9 cellular contexts compared by ENCODE assay signal in the genomic region with DNA sequence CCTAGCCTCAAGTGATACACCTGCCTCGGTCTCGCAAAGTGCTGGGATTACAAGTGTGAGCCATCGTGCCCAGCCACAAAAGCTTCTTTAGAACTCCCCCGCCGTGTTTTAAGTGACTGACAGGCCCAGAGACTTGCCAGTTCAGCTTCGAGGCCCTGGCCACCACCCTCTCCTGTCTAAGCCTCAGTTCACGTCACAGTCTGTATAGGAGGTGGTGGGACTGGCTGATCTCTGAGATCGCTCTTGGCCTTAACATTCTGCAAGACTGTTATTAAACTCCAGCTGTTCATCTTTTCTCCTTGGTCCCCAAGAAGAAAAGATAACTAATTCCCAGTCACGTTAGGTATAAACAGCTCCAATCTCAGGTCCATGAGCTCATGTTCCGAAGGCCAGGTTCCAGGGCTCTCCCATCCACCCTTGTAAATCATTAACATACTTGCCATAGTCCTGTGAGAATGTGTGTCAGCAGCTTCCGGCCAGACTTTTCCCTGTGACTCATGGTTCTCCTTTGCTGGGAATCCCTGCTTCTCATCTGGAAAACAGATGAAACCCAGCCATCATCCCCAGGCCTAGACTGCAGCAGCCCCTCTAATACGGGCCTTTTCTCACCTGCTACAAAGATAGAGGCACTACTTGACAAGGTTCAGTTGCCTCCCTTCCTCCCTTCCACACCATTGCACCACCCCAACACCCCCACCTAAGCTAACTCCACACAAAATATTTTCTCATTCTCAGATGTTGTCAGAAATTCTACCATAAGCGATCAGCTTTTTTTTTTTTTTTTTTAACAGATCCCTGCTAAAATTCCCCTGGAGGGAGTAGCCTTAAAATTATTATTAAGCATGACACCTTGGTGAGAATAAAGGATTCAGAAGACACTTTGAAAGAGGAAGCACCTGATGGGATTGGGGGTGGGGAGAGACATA. TPM values are rescaled to one million over a fixed set of nuclear protein-coding genes. Genes with fewer than 3 reads are reported as not detected.
DNase-seq lines count a peak whose midpoint lies in the region; ATAC-seq and TF ChIP-seq lines count a peak whose summit lies in the region.
"Had no signal": no experiment of that assay in that cellular context is flagged by ENCODE, and none has a peak within 500 bp of the region (broad histone marks: within the 10 kb centered on the region; RNA-seq: fewer than 3 reads in every experiment).

No MANE protein-coding gene starts in this region.

- H3K4me3 ChIP-seq in right lobe of liver: no peak overlapping the region
- H3K4me3 ChIP-seq in urinary bladder (ENCODE audit: low read depth, low read length): no peak overlapping the region

- H3K4me1 Mint-ChIP-seq in activated naive CD4-positive, alpha-beta T cell treated with anti-CD3 and anti-CD28 coated beads, Interleukin-2, amount 50 U/mL, for 24 hours: peaks cover 16% of the 10 kb centered on the region
- H3K4me1 Mint-ChIP-seq in MCF 10A (ENCODE audit: insufficient read depth, unreplicated experiment): peaks cover 13% of the 10 kb centered on the region

- POLR2A ChIA-PET in MCF 10A (lab: Yijun Ruan, JAX): interaction anchor here (0.7 to 2.8 kb wide), 15 partner anchors 9 to 796 kb away, joined by 3 to 20 read pairs (median 4); a partner anchor contains a TSS

- peak overlapping the region; percentile 72 for H3K27ac Mint-ChIP-seq in activated naive CD4-positive, alpha-beta T cell treated with anti-CD3 and anti-CD28 coated beads, Interleukin-2, amount 50 U/mL, for 24 hours
- peak overlapping the region; percentile 95 for H3K27ac Mint-ChIP-seq in MCF 10A (ENCODE audit: low read depth, unreplicated experiment)

- H3K4me1 ChIP-seq in right lobe of liver (peaks cover 0 to 51% (median 14%) of the 10 kb centered on the region in 4 donors), urinary bladder (ENCODE audit: insufficient read depth) (no peaks in the 10 kb centered on the region)

- no peak for DNase-seq in activated naive CD4-positive, alpha-beta T cell treated with anti-CD3 and anti-CD28 coated beads, Interleukin-2, amount 50 U/mL, for 16 hours
- peak; percentile 96 for DNase-seq in MCF 10A (ENCODE audit: unreplicated experiment)
- DNase-seq in right lobe of liver: peak; percentile 64 to 90 (median 80)
- no peak for DNase-seq in NCI-H1105 (lab: John Stamatoyannopoulos, UW)
- DNase-seq: DND-41 had no signal

- no peaks in the 10 kb centered on the region for H3K9me3 Mint-ChIP-seq in activated naive CD4-positive, alpha-beta T cell treated with anti-CD3 and anti-CD28 coated beads, Interleukin-2, amount 50 U/mL, for 24 hours
- no peaks in the 10 kb centered on the region for H3K9me3 Mint-ChIP-seq in MCF 10A (ENCODE audit: unreplicated experiment)

- H3K36me3 ChIP-seq in right lobe of liver (no peaks in the 10 kb centered on the region), urinary bladder (ENCODE audit: insufficient read depth) (no peaks in the 10 kb centered on the region)

- WGBS in right lobe of liver (ENCODE audit: insufficient coverage, low coverage, low lambda C conversion rate, missing lambda C conversion rate): 25% methylated on average over 9 of the region's 13 CpGs
- WGBS in urinary bladder: 39% methylated on average over 13 of the region's 13 CpGs

- TSS peak; percentile 70 for BruUV-seq in MCF 10A (replicated peaks; lab: Mats Ljungman, UMichigan)

- peak overlapping the region; percentile 92 to 98 (median 97) for H3K27ac ChIP-seq in right lobe of liver
- peak overlapping the region; percentile 75 for H3K27ac ChIP-seq in urinary bladder (ENCODE audit: low read depth)

- no peaks in the 10 kb centered on the region for H3K36me3 Mint-ChIP-seq in activated naive CD4-positive, alpha-beta T cell treated with anti-CD3 and anti-CD28 coated beads, Interleukin-2, amount 50 U/mL, for 24 hours
- no peaks in the 10 kb centered on the region for H3K36me3 Mint-ChIP-seq in MCF 10A (ENCODE audit: insufficient read depth, unreplicated experiment)

- no peaks in the 10 kb centered on the region for H3K9me3 ChIP-seq in right lobe of liver

- no peaks in the 10 kb centered on the region for H3K27me3 Mint-ChIP-seq in activated naive CD4-positive, alpha-beta T cell treated with anti-CD3 and anti-CD28 coated beads, Interleukin-2, amount 50 U/mL, for 24 hours
- no peaks in the 10 kb centered on the region for H3K27me3 Mint-ChIP-seq in MCF 10A (ENCODE audit: insufficient read depth, unreplicated experiment)

- peak; percentile 60 to 82 (median 77) for ATAC-seq in right lobe of liver
- no peak for ATAC-seq in HG02571 (IDR thresholded peaks at IDR 0.05; ENCODE audit: unreplicated experiment)
- ATAC-seq in GM19035 (IDR thresholded peaks at IDR 0.05; ENCODE audit: unreplicated experiment): no peak

- intact Hi-C loops in MCF 10A (cut with micrococcal nuclease): loop anchor here (2.0 to 5.0 kb wide), 3 partner anchors 38 to 144 kb away; a partner anchor contains a TSS
- intact Hi-C loops in right lobe of liver (cut with DNase I): no loop called here

- CTCF ChIA-PET in MCF 10A (lab: Yijun Ruan, JAX): interaction anchor here (0.6 to 0.9 kb wide), 7 partner anchors 83 to 782 kb away, joined by 3 to 4 read pairs (median 3); a partner anchor contains a TSS

- TF ChIP-seq CTCF in MCF 10A (IDR thresholded peaks at IDR 0.05; ENCODE audit: unreplicated experiment) (no peak), right lobe of liver (IDR thresholded peaks at IDR 0.05) (no peak)

- TF ChIP-seq POLR2A in right lobe of liver (IDR thresholded peaks at IDR 0.05): peak; percentile 70

- H3K27me3 ChIP-seq in right lobe of liver: no peaks in the 10 kb centered on the region

- H3K4me3 Mint-ChIP-seq in activated naive CD4-positive, alpha-beta T cell treated with anti-CD3 and anti-CD28 coated beads, Interleukin-2, amount 50 U/mL, for 24 hours: no peak overlapping the region
- H3K4me3 Mint-ChIP-seq in MCF 10A (ENCODE audit: unreplicated experiment): peak overlapping the region; percentile 40

RNA-seq across cellular contexts. Expression of a gene that starts 5.6 kb away (rescaled TPM):
- total RNA-seq in MCF 10A (2022) (61.9 and 63.4 TPM in 2 replicates), right lobe of liver (10 to 100 TPM; 24.5 to 57.9 (median 40.8) TPM), urinary bladder (22.9 TPM)
- 58.7 TPM for polyA plus RNA-seq in urinary bladder

RNA-seq across cellular contexts. Expression of a gene that starts 38.4 kb away (rescaled TPM):
- total RNA-seq in MCF 10A (2022) (not detected in 2 replicates), right lobe of liver (not detected), urinary bladder (88.9 TPM)
- 15.4 TPM for polyA plus RNA-seq in urinary bladder

Comparison
In these comparisons a context has a peak if more than half of its experiments do, and no peak if none do; other contexts are left out.
1. DNase-seq: peak in MCF 10A (single experiment) and right lobe of liver (3 of 3); none in activated naive CD4-positive, alpha-beta T cell treated with anti-CD3 and anti-CD28 coated beads, Interleukin-2, amount 50 U/mL, for 16 hours (single experiment) and NCI-H1105 (single experiment).
2. ATAC-seq: peak in right lobe of liver (4 of 4); none in HG02571 (single experiment) and GM19035 (single experiment).
3. RNA of a gene that starts 38.4 kb away (total RNA-seq): 88.9 TPM in urinary bladder (single experiment); not detected in right lobe of liver and not detected in MCF 10A; every median in the first group is over 10 times any median in the second.